Comparison of ENCODE assay signal across 22 cellular contexts in genomic region chr11:59259867-59260475, GRCh38. TPM values are rescaled to one million over a fixed set of nuclear protein-coding genes. Genes with fewer than 3 reads are reported as not detected.
DNase-seq lines count a peak whose midpoint lies in the region; ATAC-seq and TF ChIP-seq lines count a peak whose summit lies in the region.
"Had no signal": no experiment of that assay in that cellular context is flagged by ENCODE, and none has a peak within 500 bp of the region (broad histone marks: within the 10 kb centered on the region; RNA-seq: fewer than 3 reads in every experiment).

No MANE protein-coding gene starts in this region.

- DNase-seq in neural crest cell (ENCODE audit: low read depth, low spot score) (no peak), medulla oblongata (ENCODE audit: extremely low spot score) (no peak), inferior parietal cortex (ENCODE audit: extremely low spot score) (no peak)
- DNase-seq in stimulated activated CD8-positive, alpha-beta memory T cell treated with anti-CD3 and anti-CD28 coated beads, Interleukin-4, amount 100 ng/mL, for 48 hours: no peak
- no peak for DNase-seq in stimulated activated CD4-positive, alpha-beta T cell treated with anti-CD3 and anti-CD28 coated beads, Interleukin-15, amount 100 ng/mL, for 24 hours
- DNase-seq: activated CD4-positive, alpha-beta memory T cell treated with anti-CD3 and anti-CD28 coated beads, Interleukin-2, amount 10 ng/mL, durations not matched to agents 7 days and 5 days; activated T-cell treated with anti-CD3 and anti-CD28 coated beads, Interleukin-2, amount 50 U/mL, for 4 hours; COR-L47; KG1; mammary epithelial cell; naive thymus-derived CD4-positive, alpha-beta T cell; NCI-H2029; NCI-H524 treated with DMSO at 0.1 percent for 48 hours; OCI-M1; SHP77 treated with DMSO at 0.1 percent for 48 hours; stimulated activated CD4-positive, alpha-beta T cell treated with anti-CD3 and anti-CD28 coated beads, Interleukin-2, amount 100 ng/mL, for 48 hours; T-helper 17 cell; WERI-Rb-1 had no signal

- TF ChIP-seq CTCF in neural crest cell (conservative IDR thresholded peaks at IDR 0.05): no peak

- ATAC-seq in GM18508 (IDR thresholded peaks at IDR 0.05; ENCODE audit: insufficient read depth, unreplicated experiment): peak; percentile 61
- peak; percentile 44 for ATAC-seq in GM21447 (IDR thresholded peaks at IDR 0.05; ENCODE audit: unreplicated experiment)
- ATAC-seq in HG03095 (IDR thresholded peaks at IDR 0.05; ENCODE audit: unreplicated experiment): peak; percentile 59
- ATAC-seq: naive thymus-derived CD4-positive, alpha-beta T cell; T-helper 17 cell had no signal

- no peaks in the 10 kb centered on the region for H3K27me3 Mint-ChIP-seq in neural crest cell (ENCODE audit: low read depth)
- H3K27me3 Mint-ChIP-seq: activated naive CD8-positive, alpha-beta T cell; T-helper 17 cell had no signal

- peak overlapping the region; percentile 57 for H3K27ac Mint-ChIP-seq in neural crest cell (ENCODE audit: unreplicated experiment)
- H3K27ac Mint-ChIP-seq: activated CD4-positive, alpha-beta memory T cell treated with anti-CD3 and anti-CD28 coated beads, Interleukin-2, amount 10 ng/mL, durations not matched to agents 7 days and 5 days; activated naive CD8-positive, alpha-beta T cell; T-helper 17 cell had no signal

- no peaks in the 10 kb centered on the region for H3K9me3 Mint-ChIP-seq in neural crest cell
- H3K9me3 Mint-ChIP-seq: activated CD4-positive, alpha-beta memory T cell treated with anti-CD3 and anti-CD28 coated beads, Interleukin-2, amount 10 ng/mL, durations not matched to agents 7 days and 5 days; activated T-cell treated with anti-CD3 and anti-CD28 coated beads, Interleukin-2, amount 50 U/mL, for 4 hours; naive thymus-derived CD4-positive, alpha-beta T cell had no signal

- H3K4me3 Mint-ChIP-seq in neural crest cell: no peak overlapping the region
- H3K4me3 Mint-ChIP-seq: activated CD4-positive, alpha-beta memory T cell treated with anti-CD3 and anti-CD28 coated beads, Interleukin-2, amount 10 ng/mL, durations not matched to agents 7 days and 5 days; activated naive CD8-positive, alpha-beta T cell; activated T-cell treated with anti-CD3 and anti-CD28 coated beads, Interleukin-2, amount 50 U/mL, for 4 hours; naive thymus-derived CD4-positive, alpha-beta T cell; T-helper 17 cell had no signal

- H3K4me1 Mint-ChIP-seq in neural crest cell: no peaks in the 10 kb centered on the region
- H3K4me1 Mint-ChIP-seq: naive thymus-derived CD4-positive, alpha-beta T cell; T-helper 17 cell had no signal

- H3K36me3 Mint-ChIP-seq in neural crest cell (ENCODE audit: low read depth): no peaks in the 10 kb centered on the region
- H3K36me3 Mint-ChIP-seq: activated naive CD8-positive, alpha-beta T cell; naive thymus-derived CD4-positive, alpha-beta T cell had no signal

RNA-seq across cellular contexts. Expression of gene MPEG1, which starts 47.2 kb away (rescaled TPM):
- total RNA-seq in neural crest cell: not detected in 2 replicates
- total RNA-seq: activated CD4-positive, alpha-beta memory T cell treated with anti-CD3 and anti-CD28 coated beads, Interleukin-2, amount 10 ng/mL, durations not matched to agents 7 days and 5 days; mammary epithelial cell had no signal
